ENCODE assay signal across 26 cellular contexts in genomic region chr22:47086596-47087248, GRCh38.
DNase-seq lines count a peak whose midpoint lies in the region; ATAC-seq, FAIRE-seq and TF ChIP-seq lines count a peak whose summit lies in the region.
"Had no signal": no experiment of that assay in that cellular context is flagged by ENCODE, and none has a peak within 500 bp of the region (broad histone marks: within the 10 kb centered on the region; RNA-seq: fewer than 3 reads in every experiment).

No MANE protein-coding gene starts in this region.

- H3K36me3 ChIP-seq in HepG2 (replicated peaks in 1 of 2; ENCODE audit: control insufficient read depth in 1 of 2, insufficient read depth in 2 of 2, low read length in 2 of 2): no peaks in the 10 kb centered on the region
- H3K36me3 ChIP-seq in neuronal stem cell (replicated peaks in 1 of 2; ENCODE audit: control insufficient read depth in 2 of 2, insufficient read depth in 2 of 2, low read length in 2 of 2): no peaks in the 10 kb centered on the region
- no peaks in the 10 kb centered on the region for H3K36me3 ChIP-seq in right atrium auricular region
- H3K36me3 ChIP-seq: HAP-1 had no signal

- H2AK5ac ChIP-seq in neuronal stem cell (ENCODE audit: low read depth, low read length): no peak overlapping the region

- no peak overlapping the region for H3K23ac ChIP-seq in neuronal stem cell (ENCODE audit: low read depth, low read length, poor library complexity)

- intact Hi-C loops in HepG2 (cut with micrococcal nuclease; ENCODE audit: unreplicated experiment): no loop called here

- H3K4me2 ChIP-seq in HepG2 (ENCODE audit: low read depth, low read length) (peak overlapping the region; percentile 78), neuronal stem cell (ENCODE audit: insufficient read depth, low read length, poor library complexity, severe bottlenecking) (no peak overlapping the region)
- H3K4me2 ChIP-seq: BLaER1, SK-N-SH had no signal

- no peaks in the 10 kb centered on the region for H3K79me2 ChIP-seq in HepG2 (ENCODE audit: insufficient read depth, low read length)

- H3K4me1 Mint-ChIP-seq in activated CD8-positive, alpha-beta memory T cell treated with anti-CD3 and anti-CD28 coated beads, Interleukin-2, amount 10 ng/mL, durations not matched to agents 7 days and 5 days: peaks cover 14% of the 10 kb centered on the region

- TF ChIP-seq EP300 in HepG2 (IDR thresholded peaks at IDR 0.05; ENCODE audit: low read depth in 2 of 2, low read length in 2 of 2): peak in 1 of 2 experiments; percentile 50; a peak in 1 of 4 replicates
- no peak; the same call in 1 of the 2 replicates for TF ChIP-seq EP300 in HepG2 (CRISPR knock-in tag; IDR thresholded peaks at IDR 0.05; ENCODE audit: borderline replicate concordance)

- peaks cover 4% of the 10 kb centered on the region for H3K9me3 Mint-ChIP-seq in activated CD8-positive, alpha-beta memory T cell treated with anti-CD3 and anti-CD28 coated beads, Interleukin-2, amount 10 ng/mL, durations not matched to agents 7 days and 5 days (ENCODE audit: low read depth)
- H3K9me3 Mint-ChIP-seq: CD4-positive, alpha-beta T cell had no signal

- no peaks in the 10 kb centered on the region for H4K20me1 ChIP-seq in HepG2 (ENCODE audit: insufficient read depth, low read length)
- H4K20me1 ChIP-seq: BLaER1 had no signal

- no peak overlapping the region for H3K18ac ChIP-seq in neuronal stem cell (ENCODE audit: low read length)

- TF ChIP-seq CTCF in HepG2 (CRISPR knock-in tag; IDR thresholded peaks at IDR 0.05) (no peak), right atrium auricular region (IDR thresholded peaks at IDR 0.05) (no peak)

- FAIRE-seq in HepG2 (lab: Jason Lieb, UNC): peak; percentile 90
- FAIRE-seq: K562 had no signal

- H3K27ac ChIP-seq in HepG2 (ENCODE audit: extremely low read length, insufficient read depth, low read length) (peak overlapping the region; percentile 77), neuronal stem cell (replicated peaks; ENCODE audit: low read length) (no peak overlapping the region), right atrium auricular region (no peak overlapping the region)
- H3K27ac ChIP-seq: 22Rv1, BLaER1 had no signal

- H2BK120ac ChIP-seq in neuronal stem cell (ENCODE audit: low read depth, low read length): no peak overlapping the region

- BruUV-seq in HepG2 (replicated peaks; lab: Mats Ljungman, UMichigan): TSS peak; percentile 88

- H3K36me3 Mint-ChIP-seq in activated CD8-positive, alpha-beta memory T cell treated with anti-CD3 and anti-CD28 coated beads, Interleukin-2, amount 10 ng/mL, durations not matched to agents 7 days and 5 days: peaks cover 22% of the 10 kb centered on the region

- no peak overlapping the region for H4K91ac ChIP-seq in neuronal stem cell (ENCODE audit: low read depth, low read length, poor library complexity)

- ATAC-seq in activated CD8-positive, alpha-beta memory T cell treated with anti-CD3 and anti-CD28 coated beads, Interleukin-2, amount 10 ng/mL, durations not matched to agents 7 days and 5 days: no peak
- peak; percentile 99 for ATAC-seq in HepG2
- ATAC-seq in GM19397 (IDR thresholded peaks at IDR 0.05; ENCODE audit: unreplicated experiment): no peak
- ATAC-seq in GM18867 (IDR thresholded peaks at IDR 0.05; ENCODE audit: unreplicated experiment): no peak
- ATAC-seq: K562, Panc1 had no signal

- H3K4me3 ChIP-seq in HepG2 (replicated peaks in 1 of 3; ENCODE audit: insufficient read depth in 1 of 3, low read depth in 2 of 3, low read length in 3 of 3) (peak overlapping the region; percentile 8 to 56 (median 46); a peak in 4 of 6 replicates), neuronal stem cell (ENCODE audit: low read length in 2 of 2) (no peak overlapping the region), right atrium auricular region (no peak overlapping the region)
- H3K4me3 ChIP-seq: BLaER1, HAP-1, K562 had no signal

- H3K14ac ChIP-seq in neuronal stem cell (ENCODE audit: low read length): no peak overlapping the region

- no peak overlapping the region for H3K27ac Mint-ChIP-seq in activated CD8-positive, alpha-beta memory T cell treated with anti-CD3 and anti-CD28 coated beads, Interleukin-2, amount 10 ng/mL, durations not matched to agents 7 days and 5 days
- H3K27ac Mint-ChIP-seq: CD4-positive, alpha-beta T cell had no signal

- TF ChIP-seq RAD21 in HepG2 (CRISPR knock-in tag; IDR thresholded peaks at IDR 0.05): no peak

- no peak overlapping the region for H3K4me3 Mint-ChIP-seq in activated CD8-positive, alpha-beta memory T cell treated with anti-CD3 and anti-CD28 coated beads, Interleukin-2, amount 10 ng/mL, durations not matched to agents 7 days and 5 days
- H3K4me3 Mint-ChIP-seq: CD4-positive, alpha-beta T cell had no signal

- H4K8ac ChIP-seq in neuronal stem cell (ENCODE audit: low read depth, low read length): no peak overlapping the region

- H3K27me3 ChIP-seq in HepG2 (ENCODE audit: control insufficient read depth in 1 of 2, insufficient read depth in 2 of 2, low read length in 2 of 2) (no peaks in the 10 kb centered on the region), neuronal stem cell (ENCODE audit: control insufficient read depth in 3 of 3, insufficient read depth in 3 of 3, low read depth in 1 of 3, low read length in 3 of 3) (no peaks in the 10 kb centered on the region), right atrium auricular region (no peaks in the 10 kb centered on the region)
- H3K27me3 ChIP-seq: BLaER1 had no signal

- H2AFZ ChIP-seq in HepG2 (ENCODE audit: low read length): no peak overlapping the region
- H2AFZ ChIP-seq in neuronal stem cell (ENCODE audit: low read length): no peak overlapping the region

- POLR2A ChIA-PET in HepG2 (lab: Yijun Ruan, JAX): no interaction called here

- peaks cover 20% of the 10 kb centered on the region for H3K4me1 ChIP-seq in HepG2 (ENCODE audit: insufficient read depth, low read length)
- H3K4me1 ChIP-seq in neuronal stem cell (ENCODE audit: control insufficient read depth in 2 of 2, insufficient read depth in 1 of 2, low read depth in 1 of 2, low read length in 2 of 2): peaks cover 8 to 16% of the 10 kb centered on the region in 2 donors
- peaks cover 0 to 8% of the 10 kb centered on the region in 2 donors for H3K4me1 ChIP-seq in right atrium auricular region
- H3K4me1 ChIP-seq: HAP-1 had no signal

- TF ChIP-seq POLR2A in HepG2 (IDR thresholded peaks at IDR 0.05; ENCODE audit: insufficient read depth in 1 of 2, low read depth in 2 of 2, low read length in 2 of 2): peak; percentile 41 to 59; a peak in 3 of 4 replicates

- 26% methylated on average over 17 of the region's 17 CpGs for WGBS in HepG2 (ENCODE audit: low lambda C conversion rate)
- no CpG with 5 or more reads among the region's 17 CpGs for WGBS in neuronal stem cell (ENCODE audit: extremely low coverage in 2 of 2, insufficient read length in 2 of 2, insufficient replicate concordance in 1 of 2), 2 donors

- H3K27me3 Mint-ChIP-seq in activated CD8-positive, alpha-beta memory T cell treated with anti-CD3 and anti-CD28 coated beads, Interleukin-2, amount 10 ng/mL, durations not matched to agents 7 days and 5 days: no peaks in the 10 kb centered on the region
- H3K27me3 Mint-ChIP-seq: CD4-positive, alpha-beta T cell had no signal

- no peak overlapping the region for H2BK5ac ChIP-seq in neuronal stem cell (ENCODE audit: low read length)

- peak; percentile 7 for DNase-seq in activated CD8-positive, alpha-beta memory T cell treated with anti-CD3 and anti-CD28 coated beads for 24 hours
- no peak for DNase-seq in activated CD8-positive, alpha-beta memory T cell treated with anti-CD3 and anti-CD28 coated beads, Interleukin-2, amount 10 ng/mL, durations not matched to agents 7 days and 5 days
- DNase-seq in HepG2 (ENCODE audit: low spot score) (peak; percentile 85), neuronal stem cell (ENCODE audit: low spot score) (no peak), KBM-7 (no peak), right atrium auricular region (ENCODE audit: low spot score) (no peak)
- DNase-seq: ACHN; CD4-positive, alpha-beta T cell; COR-L47; DMS 273 treated with DMSO at 0.1 percent for 48 hours; GDM1; NCI-H1092; NCI-H1436; NCI-H187 treated with DMSO at 0.1 percent for 48 hours; NCI-H226; NCI-H510A treated with DMSO at 0.1 percent for 48 hours; NCI-H748 treated with DMSO at 0.1 percent for 48 hours; SIG-M5; SK-N-SH had no signal

- H3K9me3 ChIP-seq in HepG2 (ENCODE audit: low read length): no peaks in the 10 kb centered on the region
- H3K9me3 ChIP-seq in neuronal stem cell (replicated peaks in 1 of 2; ENCODE audit: control insufficient read depth in 2 of 2, insufficient read depth in 1 of 2, low read depth in 1 of 2, low read length in 2 of 2): no peaks in the 10 kb centered on the region
- H3K9me3 ChIP-seq in right atrium auricular region: no peaks in the 10 kb centered on the region
- H3K9me3 ChIP-seq: HAP-1, SK-N-SH had no signal

- peak overlapping the region; percentile 75 for H2BK12ac ChIP-seq in neuronal stem cell (ENCODE audit: low read length)

- no peak overlapping the region for H3K4ac ChIP-seq in neuronal stem cell (ENCODE audit: low read length)

- CTCF ChIA-PET in activated CD8-positive, alpha-beta memory T cell treated with anti-CD3 and anti-CD28 coated beads, Interleukin-2, amount 10 ng/mL, durations not matched to agents 7 days and 5 days (lab: Charles Lee): no interaction called here
- CTCF ChIA-PET in HepG2 (lab: Yijun Ruan, JAX; ENCODE audit: low intra/inter-chr PET ratio, low total read pairs): no interaction called here

- no peak overlapping the region for H2BK15ac ChIP-seq in neuronal stem cell (ENCODE audit: low read length)

- no peaks in the 10 kb centered on the region for H3K79me1 ChIP-seq in neuronal stem cell (ENCODE audit: low read depth, low read length)

- peak overlapping the region; percentile 39 for H3K9ac ChIP-seq in HepG2 (ENCODE audit: insufficient read depth, low read depth, low read length)
- no peak overlapping the region for H3K9ac ChIP-seq in neuronal stem cell (ENCODE audit: low read depth, low read length, poor library complexity)
- H3K9ac ChIP-seq: BLaER1, SK-N-SH had no signal

- in situ Hi-C loops in HepG2 (cut with HindIII; ENCODE audit: extremely low pct_ligation_motif_present, low pct_unique_long_range_greater_than_20kb) (no loop called here), KBM-7 (cut with MboI; ENCODE audit: low pct_unique_long_range_greater_than_20kb, low sequenced_read_pairs) (no loop called here)

TF ChIP-seq in HepG2, 621 proteins besides CTCF, POLR2A, EP300 and RAD21 (continues in another document):
- no peak for TF ChIP-seq ZSCAN21 (CRISPR knock-in tag; IDR thresholded peaks at IDR 0.05; ENCODE audit: borderline replicate concordance)
- TF ChIP-seq ZNF17 (CRISPR knock-in tag; IDR thresholded peaks at IDR 0.05): no peak
- TF ChIP-seq ZNF230 (CRISPR knock-in tag; IDR thresholded peaks at IDR 0.05): no peak
- no peak for TF ChIP-seq ZBTB7B (CRISPR knock-in tag; IDR thresholded peaks at IDR 0.05)
- TF ChIP-seq MEIS1 (CRISPR knock-in tag; IDR thresholded peaks at IDR 0.05; ENCODE audit: borderline replicate concordance): no peak
- TF ChIP-seq ZMAT5 (CRISPR knock-in tag; IDR thresholded peaks at IDR 0.05; ENCODE audit: borderline replicate concordance, low read depth): no peak
- no peak for TF ChIP-seq ATRX (CRISPR knock-in tag; IDR thresholded peaks at IDR 0.05; ENCODE audit: borderline replicate concordance)

Comparison
In these comparisons a context has a peak if more than half of its experiments do, and no peak if none do; other contexts are left out.
1. DNase-seq: peak in activated CD8-positive, alpha-beta memory T cell treated with anti-CD3 and anti-CD28 coated beads for 24 hours (single experiment) and HepG2 (single experiment); none in activated CD8-positive, alpha-beta memory T cell treated with anti-CD3 and anti-CD28 coated beads, Interleukin-2, amount 10 ng/mL, durations not matched to agents 7 days and 5 days (single experiment), neuronal stem cell (single experiment), KBM-7 (single experiment) and right atrium auricular region (single experiment).
2. H3K4me3 ChIP-seq: peak in HepG2 (3 of 3); none in neuronal stem cell (0 of 2) and right atrium auricular region (0 of 2).